9 cellular contexts compared by ENCODE assay signal in the genomic region with DNA sequence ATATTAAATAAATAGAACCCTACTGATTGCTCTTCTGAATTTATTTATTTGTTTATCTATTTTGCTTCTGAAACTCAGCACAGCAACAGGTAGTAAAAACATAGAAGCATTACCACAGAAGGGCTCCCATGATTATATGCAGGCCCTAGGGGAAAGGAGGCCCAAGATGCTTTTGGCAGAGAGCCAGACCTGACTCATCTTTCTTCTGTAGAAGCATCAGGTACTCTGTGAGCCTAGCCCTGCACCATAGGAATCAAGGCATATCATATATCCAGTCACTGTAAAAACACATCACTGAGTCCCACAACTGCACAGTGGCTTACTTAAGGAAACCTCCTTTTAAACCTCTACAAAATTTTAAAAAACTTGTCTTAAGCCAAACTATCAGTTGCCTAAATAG. TPM values are rescaled to one million over a fixed set of nuclear protein-coding genes. Genes with fewer than 3 reads are reported as not detected.
DNase-seq lines count a peak whose midpoint lies in the region; ATAC-seq and TF ChIP-seq lines count a peak whose summit lies in the region.
"Had no signal": no experiment of that assay in that cellular context is flagged by ENCODE, and none has a peak within 500 bp of the region (broad histone marks: within the 10 kb centered on the region; RNA-seq: fewer than 3 reads in every experiment).

No MANE protein-coding gene starts in this region.

- TF ChIP-seq CTCF in MCF 10A (IDR thresholded peaks at IDR 0.05; ENCODE audit: unreplicated experiment) (no peak), breast epithelium (IDR thresholded peaks at IDR 0.05) (no peak), mammary epithelial cell (conservative IDR thresholded peaks at IDR 0.05 in 1 of 2, IDR thresholded peaks at IDR 0.05 in 1 of 2; ENCODE audit: extremely low read depth in 1 of 2, insufficient read depth in 1 of 2, low read depth in 1 of 2, low read length in 2 of 2) (no peak), natural killer cell (IDR thresholded peaks at IDR 0.05) (no peak), dorsolateral prefrontal cortex (IDR thresholded peaks at IDR 0.05 in 54 of 56, conservative IDR thresholded peaks at IDR 0.05 in 2 of 56; ENCODE audit: low read depth in 1 of 56, partially characterized antibody in 56 of 56) (no peak)

- peaks cover 43% of the 10 kb centered on the region for H3K27me3 Mint-ChIP-seq in MCF 10A (ENCODE audit: insufficient read depth, unreplicated experiment)
- peaks cover 0 to 16% of the 10 kb centered on the region in 2 donors for H3K27me3 Mint-ChIP-seq in effector memory CD8-positive, alpha-beta T cell
- H3K27me3 Mint-ChIP-seq in natural killer cell (ENCODE audit: low read depth in 2 of 2): peaks cover 3 to 6% of the 10 kb centered on the region in 2 donors

- H3K9me3 ChIP-seq in breast epithelium (no peaks in the 10 kb centered on the region), mammary epithelial cell (replicated peaks; ENCODE audit: insufficient read depth, low read length) (no peaks in the 10 kb centered on the region)

- CTCF ChIA-PET in MCF 10A (lab: Yijun Ruan, JAX) (interaction anchor here (0.8 to 2.6 kb wide), 4 partner anchors 16 to 47 kb away, joined by 3 to 11 read pairs (median 4); no protein-coding TSS in a partner anchor), mammary epithelial cell (lab: Charles Lee; ENCODE audit: low non-redundant PET) (no interaction called here)

- no peaks in the 10 kb centered on the region for H3K79me2 ChIP-seq in mammary epithelial cell (ENCODE audit: insufficient read depth, low read length)

- H3K4me1 ChIP-seq in breast epithelium: peaks cover 0 to 3% of the 10 kb centered on the region in 2 donors
- H3K4me1 ChIP-seq in mammary epithelial cell (ENCODE audit: insufficient read depth, low read length): peaks cover 6% of the 10 kb centered on the region

- H3K9me3 Mint-ChIP-seq in MCF 10A (ENCODE audit: unreplicated experiment): no peaks in the 10 kb centered on the region
- peaks cover 0 to 6% of the 10 kb centered on the region in 2 donors for H3K9me3 Mint-ChIP-seq in effector memory CD8-positive, alpha-beta T cell
- H3K9me3 Mint-ChIP-seq in natural killer cell: peaks cover 0 to 2% of the 10 kb centered on the region in 2 donors

- H3K4me3 ChIP-seq in breast epithelium (no peak overlapping the region), mammary epithelial cell (replicated peaks in 1 of 3; ENCODE audit: insufficient read depth in 1 of 3, low read depth in 2 of 3, low read length in 3 of 3) (no peak overlapping the region), dorsolateral prefrontal cortex (no peak overlapping the region)

- H3K9ac ChIP-seq in mammary epithelial cell (ENCODE audit: insufficient read depth, low read length): no peak overlapping the region

- no peak for ATAC-seq in effector memory CD8-positive, alpha-beta T cell (replicated peaks)
- no peak for ATAC-seq in natural killer cell

- H3K36me3 Mint-ChIP-seq in MCF 10A (ENCODE audit: insufficient read depth, unreplicated experiment): no peaks in the 10 kb centered on the region
- H3K36me3 Mint-ChIP-seq in effector memory CD8-positive, alpha-beta T cell (ENCODE audit: insufficient read depth): no peaks in the 10 kb centered on the region
- no peaks in the 10 kb centered on the region for H3K36me3 Mint-ChIP-seq in natural killer cell

- H3K4me2 ChIP-seq in mammary epithelial cell (ENCODE audit: insufficient read depth, low read depth, low read length): no peak overlapping the region

- no TSS peak for BruUV-seq in MCF 10A (replicated peaks; lab: Mats Ljungman, UMichigan)
- BruUV-seq in mammary epithelial cell (replicated peaks; lab: Mats Ljungman, UMichigan): no TSS peak

- no peak for TF ChIP-seq POLR2A in breast epithelium (IDR thresholded peaks at IDR 0.05)

- H3K27me3 ChIP-seq in breast epithelium (peaks cover 0 to 10% of the 10 kb centered on the region in 2 donors), mammary epithelial cell (ENCODE audit: insufficient read depth, low read length) (no peaks in the 10 kb centered on the region), dorsolateral prefrontal cortex (peaks cover 0 to 19% (median 0%) of the 10 kb centered on the region in 45 donors)

- H3K27ac ChIP-seq in breast epithelium: no peak overlapping the region
- H3K27ac ChIP-seq in mammary epithelial cell (ENCODE audit: insufficient read depth, low read depth, low read length): no peak overlapping the region
- H3K27ac ChIP-seq in dorsolateral prefrontal cortex: no peak overlapping the region

- no peak overlapping the region for H2AFZ ChIP-seq in mammary epithelial cell (ENCODE audit: low read depth, low read length)

- H3K27ac Mint-ChIP-seq in MCF 10A (ENCODE audit: low read depth, unreplicated experiment) (no peak overlapping the region), natural killer cell (no peak overlapping the region)
- no peak overlapping the region for H3K27ac Mint-ChIP-seq in effector memory CD8-positive, alpha-beta T cell

- intact Hi-C loops in MCF 10A (cut with micrococcal nuclease): no loop called here
- intact Hi-C loops in breast epithelium (cut with DNase I; ENCODE audit: low total_unique reads): no loop called here
- intact Hi-C loops in mammary epithelial cell (cut with micrococcal nuclease): no loop called here
- intact Hi-C loops in natural killer cell (cut with micrococcal nuclease): no loop called here
- intact Hi-C loops in dorsolateral prefrontal cortex (cut with DNase I): no loop called here

- dilution Hi-C loops in mammary epithelial cell (cut with HindIII; ENCODE audit: low sequenced_read_pairs): no loop called here

- H3K36me3 ChIP-seq in breast epithelium: no peaks in the 10 kb centered on the region
- H3K36me3 ChIP-seq in mammary epithelial cell (ENCODE audit: insufficient read depth, low read length): no peaks in the 10 kb centered on the region

- H4K20me1 ChIP-seq in mammary epithelial cell (ENCODE audit: insufficient read depth, low read length): no peaks in the 10 kb centered on the region

- DNase-seq in MCF 10A (ENCODE audit: unreplicated experiment) (peak; percentile 89), breast epithelium (ENCODE audit: low spot score in 2 of 2) (no peak), NCI-H2227 (lab: John Stamatoyannopoulos, UW; ENCODE audit: unreplicated experiment) (peak; percentile 92), mammary epithelial cell (peak; percentile 81), natural killer cell (no peak), dorsolateral prefrontal cortex (no peak)
- peak; percentile 29 for DNase-seq in stimulated activated CD8-positive, alpha-beta memory T cell treated with anti-CD3 and anti-CD28 coated beads, Interleukin-4, amount 100 ng/mL, for 48 hours
- no peak for DNase-seq in effector memory CD8-positive, alpha-beta T cell
- DNase-seq: GOT3 had no signal

- POLR2A ChIA-PET in MCF 10A (lab: Yijun Ruan, JAX): no interaction called here

- H3K4me1 Mint-ChIP-seq in MCF 10A (ENCODE audit: insufficient read depth, unreplicated experiment): peaks cover 6% of the 10 kb centered on the region
- H3K4me1 Mint-ChIP-seq in effector memory CD8-positive, alpha-beta T cell (ENCODE audit: low read depth in 2 of 2): no peaks in the 10 kb centered on the region
- peaks cover 11% of the 10 kb centered on the region in 2 donors for H3K4me1 Mint-ChIP-seq in natural killer cell

- in situ Hi-C loops in mammary epithelial cell (cut with MboI; ENCODE audit: low sequenced_read_pairs in 2 of 2): no loop called here

- no peak overlapping the region for H3K4me3 Mint-ChIP-seq in MCF 10A (ENCODE audit: unreplicated experiment)
- no peak overlapping the region for H3K4me3 Mint-ChIP-seq in effector memory CD8-positive, alpha-beta T cell
- no peak overlapping the region for H3K4me3 Mint-ChIP-seq in natural killer cell

RNA-seq across cellular contexts. Expression of a gene that starts 1.8 kb away (rescaled TPM):
- total RNA-seq in MCF 10A (2022) (1.3 and 1.9 TPM in 2 replicates), breast epithelium (10 to 100 TPM in 1 of 3 donors, 1 to 10 TPM in 2; 2.0 to 12.5 (median 3.5) TPM), mammary epithelial cell (1 to 10 TPM; 1.2 to 1.3 TPM), natural killer cell (1 to 10 TPM in 1 of 3 donors, under 1 TPM in 2; 0.28 to 1.4 (median 0.39) TPM), dorsolateral prefrontal cortex (10 to 100 TPM in 10 of 120 experiments, 1 to 10 TPM in 110; 1.5 to 15.0 (median 6.4) TPM)
- 0.49 TPM for polyA plus RNA-seq in mammary epithelial cell
- 22.9 TPM for polyA minus RNA-seq in mammary epithelial cell

Comparison
In these comparisons a context has a peak if more than half of its experiments do, and no peak if none do; other contexts are left out.
1. DNase-seq: peak in MCF 10A (single experiment), NCI-H2227 (single experiment), mammary epithelial cell (single experiment) and stimulated activated CD8-positive, alpha-beta memory T cell treated with anti-CD3 and anti-CD28 coated beads, Interleukin-4, amount 100 ng/mL, for 48 hours (single experiment); none in breast epithelium (0 of 2), effector memory CD8-positive, alpha-beta T cell (0 of 3), natural killer cell (single experiment) and dorsolateral prefrontal cortex (0 of 10).